Comparison of ENCODE assay signal across 8 cellular contexts in genomic region chr10:48509974-48510692, GRCh38.
DNase-seq lines count a peak whose midpoint lies in the region; ATAC-seq, FAIRE-seq and TF ChIP-seq lines count a peak whose summit lies in the region.

No MANE protein-coding gene starts in this region.

- H3K27ac ChIP-seq in DND-41 (ENCODE audit: low read length) (no peak overlapping the region), HEK293 (ENCODE audit: extremely low read depth, low read depth, low read length) (no peak overlapping the region), astrocyte (ENCODE audit: low read depth, low read length) (no peak overlapping the region)

- H3K9ac ChIP-seq in DND-41 (ENCODE audit: low read depth, low read length) (no peak overlapping the region), astrocyte (ENCODE audit: low read length) (no peak overlapping the region)

- H3K4me1 Mint-ChIP-seq in astrocyte (ENCODE audit: low read depth, unreplicated experiment) (no peaks in the 10 kb centered on the region), mesothelial cell of epicardium (peaks cover 1% of the 10 kb centered on the region)

- H3K4me2 ChIP-seq in DND-41 (ENCODE audit: insufficient read depth, low read length) (no peak overlapping the region), astrocyte (ENCODE audit: low read length) (no peak overlapping the region)

- H3K4me1 ChIP-seq in DND-41 (ENCODE audit: insufficient read depth, low read length): no peaks in the 10 kb centered on the region
- H3K4me1 ChIP-seq in HEK293 (ENCODE audit: control insufficient read depth, insufficient read depth, low read length): no peaks in the 10 kb centered on the region
- peaks cover 3% of the 10 kb centered on the region for H3K4me1 ChIP-seq in astrocyte (ENCODE audit: insufficient read depth, low read length)

- H3K36me3 ChIP-seq in DND-41 (ENCODE audit: insufficient read depth, low read length) (no peaks in the 10 kb centered on the region), HEK293 (ENCODE audit: control insufficient read depth in 2 of 2, insufficient read depth in 1 of 2, low read length in 2 of 2) (no peaks in the 10 kb centered on the region), astrocyte (ENCODE audit: insufficient read depth, low read length) (peaks cover 3% of the 10 kb centered on the region)

- H2AFZ ChIP-seq in DND-41 (ENCODE audit: low read depth, low read length) (no peak overlapping the region), astrocyte (ENCODE audit: low read depth, low read length) (no peak overlapping the region)

- no peak overlapping the region for H3K27ac Mint-ChIP-seq in astrocyte (ENCODE audit: unreplicated experiment)
- H3K27ac Mint-ChIP-seq in mesothelial cell of epicardium: no peak overlapping the region

- H3K9me3 Mint-ChIP-seq in astrocyte (ENCODE audit: unreplicated experiment) (peaks cover 9% of the 10 kb centered on the region), mesothelial cell of epicardium (peaks cover 12% of the 10 kb centered on the region)

- H3K9me3 ChIP-seq in DND-41 (ENCODE audit: insufficient read depth, low read length, severe bottlenecking) (peaks cover 11% of the 10 kb centered on the region), HEK293 (ENCODE audit: control insufficient read depth, insufficient read depth, low read depth, low read length) (no peaks in the 10 kb centered on the region), astrocyte (ENCODE audit: insufficient read depth, low read depth, low read length) (no peaks in the 10 kb centered on the region)

- no peak for FAIRE-seq in astrocyte (lab: Jason Lieb, UNC)

- DNase-seq in DND-41 (peak; percentile 45), astrocyte (ENCODE audit: low read depth) (no peak), left lobe of liver (ENCODE audit: low spot score) (peak; percentile 36), occipital lobe (lab: John Stamatoyannopoulos, UW) (no peak), NCI-H2171 (lab: John Stamatoyannopoulos, UW) (no peak), mesothelial cell of epicardium (ENCODE audit: low spot score in 2 of 2, unreplicated experiment in 2 of 2) (no peak), C1 segment of cervical spinal cord (lab: John Stamatoyannopoulos, UW) (no peak)

- CTCF ChIA-PET in HEK293 (lab: Yijun Ruan, JAX): interaction anchor here (0.6 to 1.5 kb wide), 5 partner anchors 8 to 146 kb away, joined by 3 to 5 read pairs (median 3); no protein-coding TSS in a partner anchor

- TF ChIP-seq CTCF in DND-41 (IDR thresholded peaks at IDR 0.05; ENCODE audit: borderline replicate concordance, extremely low read depth, low read length, poor library complexity, severe bottlenecking) (peak; percentile 63), HEK293 (tag by site-specific recombination; IDR thresholded peaks at IDR 0.05) (no peak), astrocyte (IDR thresholded peaks at IDR 0.05; ENCODE audit: insufficient read depth, low read depth, low read length) (no peak), mesothelial cell of epicardium (IDR thresholded peaks at IDR 0.05; ENCODE audit: unreplicated experiment) (no peak)

- peak; percentile 63 for ATAC-seq in DND-41 (ENCODE audit: insufficient read depth, low read depth)
- peak; percentile 43 for ATAC-seq in left lobe of liver

- POLR2A ChIA-PET in HEK293 (lab: Yijun Ruan, JAX): no interaction called here

- H3K4me3 Mint-ChIP-seq in astrocyte (ENCODE audit: unreplicated experiment): peak overlapping the region; percentile 1
- no peak overlapping the region for H3K4me3 Mint-ChIP-seq in mesothelial cell of epicardium

- no peaks in the 10 kb centered on the region for H3K79me2 ChIP-seq in DND-41 (ENCODE audit: insufficient read depth, low read length)
- peaks cover 97% of the 10 kb centered on the region for H3K79me2 ChIP-seq in astrocyte (ENCODE audit: insufficient read depth, low read length)

- H3K36me3 Mint-ChIP-seq in astrocyte (ENCODE audit: low read depth, unreplicated experiment) (no peaks in the 10 kb centered on the region), mesothelial cell of epicardium (no peaks in the 10 kb centered on the region)

- H3K27me3 ChIP-seq in DND-41 (ENCODE audit: insufficient read depth, low read length, poor library complexity) (no peaks in the 10 kb centered on the region), astrocyte (ENCODE audit: insufficient read depth, low read length) (no peaks in the 10 kb centered on the region)

- H3K27me3 Mint-ChIP-seq in astrocyte (ENCODE audit: low read depth, unreplicated experiment) (peaks cover 2% of the 10 kb centered on the region), mesothelial cell of epicardium (ENCODE audit: low read depth) (no peaks in the 10 kb centered on the region)

- H4K20me1 ChIP-seq in DND-41 (ENCODE audit: insufficient read depth, low read length): no peaks in the 10 kb centered on the region
- H4K20me1 ChIP-seq in astrocyte (ENCODE audit: insufficient read depth, low read length): peaks cover 77% of the 10 kb centered on the region

- no peak overlapping the region for H3K4me3 ChIP-seq in DND-41 (ENCODE audit: low read depth in 1 of 2, low read length in 2 of 2)
- no peak overlapping the region for H3K4me3 ChIP-seq in HEK293 (ENCODE audit: low read depth, low read length)
- no peak overlapping the region for H3K4me3 ChIP-seq in astrocyte (ENCODE audit: insufficient read depth, low read depth, low read length)

TF ChIP-seq in HEK293, 187 proteins besides CTCF, POLR2A, EP300 and RAD21:
- TF ChIP-seq FEZF1 (tag by site-specific recombination; IDR thresholded peaks at IDR 0.05) (no peak), YY1 (tag by site-specific recombination; IDR thresholded peaks at IDR 0.05) (no peak), ZNF596 (tag by site-specific recombination; IDR thresholded peaks at IDR 0.05) (no peak), ZBTB6 (tag by site-specific recombination; IDR thresholded peaks at IDR 0.05) (no peak), ZNF280C (tag by site-specific recombination; IDR thresholded peaks at IDR 0.05) (no peak), ZNF175 (tag by site-specific recombination; IDR thresholded peaks at IDR 0.05) (no peak), ZNF248 (tag by site-specific recombination; IDR thresholded peaks at IDR 0.05) (no peak), ZNF654 (tag by site-specific recombination; IDR thresholded peaks at IDR 0.05; ENCODE audit: low read depth) (peak; percentile 30)
TF ChIP-seq in HEK293: peak in this region for 1.

Comparison
In these comparisons a context has a peak if more than half of its experiments do, and no peak if none do; other contexts are left out.
1. DNase-seq: peak in DND-41 (single experiment) and left lobe of liver (single experiment); none in astrocyte (single experiment), occipital lobe (single experiment), NCI-H2171 (single experiment), mesothelial cell of epicardium (0 of 2) and C1 segment of cervical spinal cord (0 of 14).